Comparison of ENCODE assay signal across 26 cellular contexts in genomic region chr6:159234102-159234553, GRCh38.
DNase-seq lines count a peak whose midpoint lies in the region; ATAC-seq, FAIRE-seq and TF ChIP-seq lines count a peak whose summit lies in the region.
"Had no signal": no experiment of that assay in that cellular context is flagged by ENCODE, and none has a peak within 500 bp of the region (broad histone marks: within the 10 kb centered on the region; RNA-seq: fewer than 3 reads in every experiment).

No MANE protein-coding gene starts in this region.

- H3K4me1 ChIP-seq in left ventricle myocardium inferior (peaks cover 4% of the 10 kb centered on the region), hepatocyte (ENCODE audit: insufficient read depth) (peaks cover 2% of the 10 kb centered on the region)
- H3K4me1 ChIP-seq: A549, BLaER1, Caco-2, transverse colon had no signal

- no peaks in the 10 kb centered on the region for H3K79me2 ChIP-seq in hepatocyte

- peak overlapping the region; percentile 20 for H3K4me3 Mint-ChIP-seq in neural crest cell
- no peak overlapping the region for H3K4me3 Mint-ChIP-seq in HFFc6
- no peak overlapping the region for H3K4me3 Mint-ChIP-seq in naive thymus-derived CD8-positive, alpha-beta T cell
- H3K4me3 Mint-ChIP-seq: activated naive CD8-positive, alpha-beta T cell treated with anti-CD3 and anti-CD28 coated beads, Interleukin-2, amount 10 ng/mL, durations not matched to agents 7 days and 5 days; immature natural killer cell had no signal

- H3K9me3 ChIP-seq in left ventricle myocardium inferior (replicated peaks) (no peaks in the 10 kb centered on the region), hepatocyte (ENCODE audit: low read depth) (no peaks in the 10 kb centered on the region)
- H3K9me3 ChIP-seq: A549, Caco-2, neutrophil, right atrium auricular region, transverse colon had no signal

- H3K27ac Mint-ChIP-seq in neural crest cell (ENCODE audit: unreplicated experiment) (no peak overlapping the region), HFFc6 (no peak overlapping the region)
- H3K27ac Mint-ChIP-seq in naive thymus-derived CD8-positive, alpha-beta T cell, result no peak overlapping the region
- H3K27ac Mint-ChIP-seq: activated naive CD8-positive, alpha-beta T cell treated with anti-CD3 and anti-CD28 coated beads, Interleukin-2, amount 10 ng/mL, durations not matched to agents 7 days and 5 days; activated T-helper 2 cell treated with anti-CD3 and anti-CD28 coated beads, Interferon-gamma antibody, Interleukin-2, Interleukin-4, amounts not matched to agents 10 μg/mL and 5 μg/mL and 100 μg/mL, durations not matched to agents 14 hours and 24 hours and 36 hours; IgD-negative memory B cell; immature natural killer cell had no signal

- 29% methylated on average over 20 of the region's 26 CpGs for WGBS in hepatocyte (ENCODE audit: low lambda C conversion rate, missing lambda C conversion rate)

- no peak for ATAC-seq in left ventricle myocardium superior
- ATAC-seq in naive thymus-derived CD8-positive, alpha-beta T cell, result no peak
- ATAC-seq: A549; stimulated activated naive CD8-positive, alpha-beta T cell treated with anti-CD3 and anti-CD28 coated beads, Interleukin-15, Interleukin-2, amounts not matched to agents 100 U/mL and 50 U/mL, for 24 hours had no signal

- H3K4me1 Mint-ChIP-seq in neural crest cell, result peaks cover 10% of the 10 kb centered on the region
- H3K4me1 Mint-ChIP-seq in HFFc6 (ENCODE audit: low read depth), result no peaks in the 10 kb centered on the region
- H3K4me1 Mint-ChIP-seq in naive thymus-derived CD8-positive, alpha-beta T cell, result peaks cover 0 to 10% (median 5%) of the 10 kb centered on the region in 4 donors
- H3K4me1 Mint-ChIP-seq: activated naive CD8-positive, alpha-beta T cell treated with anti-CD3 and anti-CD28 coated beads, Interleukin-2, amount 10 ng/mL, durations not matched to agents 7 days and 5 days; immature natural killer cell had no signal

- no peaks in the 10 kb centered on the region for H3K9me3 Mint-ChIP-seq in neural crest cell
- no peaks in the 10 kb centered on the region; the same call in 1 of the 2 replicates for H3K9me3 Mint-ChIP-seq in HFFc6
- no peaks in the 10 kb centered on the region for H3K9me3 Mint-ChIP-seq in naive thymus-derived CD8-positive, alpha-beta T cell
- H3K9me3 Mint-ChIP-seq: activated naive CD8-positive, alpha-beta T cell treated with anti-CD3 and anti-CD28 coated beads, Interleukin-2, amount 10 ng/mL, durations not matched to agents 7 days and 5 days; activated T-helper 2 cell treated with anti-CD3 and anti-CD28 coated beads, Interferon-gamma antibody, Interleukin-2, Interleukin-4, amounts not matched to agents 10 μg/mL and 5 μg/mL and 100 μg/mL, durations not matched to agents 14 hours and 24 hours and 36 hours; IgD-negative memory B cell; immature natural killer cell had no signal

- DNase-seq in left ventricle myocardium inferior (no peak), left ventricle myocardium superior (no peak), hepatocyte (ENCODE audit: low spot score) (no peak), neural crest cell (ENCODE audit: low read depth, low spot score) (no peak), GM12892 (ENCODE audit: insufficient read length) (no peak), HFFc6 (no peak), GM10266 (ENCODE audit: extremely low spot score) (no peak)
- DNase-seq in naive thymus-derived CD8-positive, alpha-beta T cell, result no peak
- DNase-seq: activated CD8-positive, alpha-beta memory T cell treated with anti-CD3 and anti-CD28 coated beads, Interleukin-2, amount 50 U/mL, for 48 hours; activated naive CD8-positive, alpha-beta T cell treated with anti-CD3 and anti-CD28 coated beads, Interleukin-2, amount 10 ng/mL, durations not matched to agents 7 days and 5 days; Caco-2; effector memory CD4-positive, alpha-beta T cell; immature natural killer cell; NCI-H1417; NCI-H526 treated with DMSO at 0.1 percent for 48 hours; RPMI8226; stimulated activated CD4-positive, alpha-beta T cell treated with anti-CD3 and anti-CD28 coated beads, Interleukin-4, amount 100 ng/mL, for 24 hours; stimulated activated naive CD8-positive, alpha-beta T cell treated with anti-CD3 and anti-CD28 coated beads, Interleukin-15, Interleukin-2, amounts not matched to agents 100 U/mL and 50 U/mL, for 24 hours; transverse colon had no signal

- intact Hi-C loops in left ventricle myocardium inferior (cut with micrococcal nuclease) (no loop called here), left ventricle myocardium superior (cut with micrococcal nuclease) (no loop called here)

- H3K36me3 ChIP-seq in left ventricle myocardium inferior, result no peaks in the 10 kb centered on the region
- no peaks in the 10 kb centered on the region for H3K36me3 ChIP-seq in hepatocyte (replicated peaks; ENCODE audit: insufficient read depth, low read depth)
- H3K36me3 ChIP-seq: BLaER1, neutrophil, right atrium auricular region, transverse colon had no signal

- TF ChIP-seq POLR2A in GM12892 (IDR thresholded peaks at IDR 0.05; ENCODE audit: low read depth, low read length), result no peak

- H3K27ac ChIP-seq in left ventricle myocardium inferior (replicated peaks), result no peak overlapping the region
- H3K27ac ChIP-seq in hepatocyte, result no peak overlapping the region
- H3K27ac ChIP-seq: A549, BLaER1, neutrophil, right atrium auricular region, SK-N-MC, transverse colon had no signal

- H3K27me3 ChIP-seq in left ventricle myocardium inferior (ENCODE audit: low read depth), result peaks cover 84% of the 10 kb centered on the region
- peaks cover 76% of the 10 kb centered on the region for H3K27me3 ChIP-seq in hepatocyte
- H3K27me3 ChIP-seq: BLaER1 had no signal

- H3K27me3 Mint-ChIP-seq in neural crest cell (ENCODE audit: low read depth), result peaks cover 72% of the 10 kb centered on the region
- peaks cover 16% of the 10 kb centered on the region for H3K27me3 Mint-ChIP-seq in HFFc6 (ENCODE audit: insufficient read depth)
- peaks cover 26 to 45% (median 39%) of the 10 kb centered on the region in 5 donors for H3K27me3 Mint-ChIP-seq in naive thymus-derived CD8-positive, alpha-beta T cell

- no peak overlapping the region for H2AFZ ChIP-seq in hepatocyte

- no peak for FAIRE-seq in GM12892 (lab: Jason Lieb, UNC)
- FAIRE-seq: A549 had no signal

- POLR2A ChIA-PET in naive thymus-derived CD8-positive, alpha-beta T cell (lab: Charles Lee), result no interaction called here

- H3K9me2 ChIP-seq in hepatocyte (replicated peaks; ENCODE audit: insufficient read depth), result no peaks in the 10 kb centered on the region

- H3K36me3 Mint-ChIP-seq in neural crest cell (ENCODE audit: low read depth) (no peaks in the 10 kb centered on the region), HFFc6 (ENCODE audit: low read depth) (no peaks in the 10 kb centered on the region)
- H3K36me3 Mint-ChIP-seq in naive thymus-derived CD8-positive, alpha-beta T cell, result no peaks in the 10 kb centered on the region
- H3K36me3 Mint-ChIP-seq: activated naive CD8-positive, alpha-beta T cell treated with anti-CD3 and anti-CD28 coated beads, Interleukin-2, amount 10 ng/mL, durations not matched to agents 7 days and 5 days; immature natural killer cell had no signal

- H3K4me3 ChIP-seq in left ventricle myocardium inferior (peak overlapping the region; percentile 21), hepatocyte (no peak overlapping the region)
- H3K4me3 ChIP-seq: A549, BLaER1, right atrium auricular region, SK-N-MC, transverse colon had no signal

- no peaks in the 10 kb centered on the region for H4K20me1 ChIP-seq in hepatocyte (ENCODE audit: insufficient read depth, poor library complexity, severe bottlenecking)
- H4K20me1 ChIP-seq: BLaER1 had no signal

- TF ChIP-seq CTCF in left ventricle myocardium inferior (IDR thresholded peaks at IDR 0.05; ENCODE audit: borderline replicate concordance) (no peak), hepatocyte (IDR thresholded peaks at IDR 0.05; ENCODE audit: poor library complexity) (no peak), neural crest cell (conservative IDR thresholded peaks at IDR 0.05) (no peak), HFFc6 (IDR thresholded peaks at IDR 0.05) (no peak), GM10266 (IDR thresholded peaks at IDR 0.05; ENCODE audit: control insufficient read depth, insufficient read depth, low read depth, missing control alignments) (no peak)

- peak overlapping the region; percentile 70 for H3K4me2 ChIP-seq in hepatocyte
- H3K4me2 ChIP-seq: A549, BLaER1 had no signal
